25 cellular contexts compared by ENCODE assay signal in the genomic region with DNA sequence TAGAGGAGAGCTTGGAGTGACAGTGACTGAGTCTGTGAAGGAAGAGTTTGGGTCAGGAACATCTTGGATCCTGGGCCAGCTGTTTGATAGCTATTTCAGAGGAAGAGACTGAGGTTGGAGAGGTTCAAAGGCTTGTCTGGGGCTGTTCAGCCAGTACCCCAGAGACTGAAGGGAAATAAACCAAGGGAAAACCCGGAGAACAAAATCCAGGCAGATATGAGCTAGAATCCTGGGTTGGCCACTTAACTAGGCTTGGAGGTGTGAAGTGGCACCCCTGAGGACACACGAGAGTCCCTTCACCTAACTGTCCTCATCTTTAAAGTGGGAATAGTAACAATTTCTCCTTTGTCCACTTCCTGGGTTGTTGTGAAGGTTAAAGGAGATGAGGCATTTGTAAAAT. TPM values are rescaled to one million over a fixed set of nuclear protein-coding genes. Genes with fewer than 3 reads are reported as not detected.
A peak's percentile ranks its signal among the peaks of the same experiment; 100 is the strongest.
DNase-seq lines count a peak whose midpoint lies in the region; ATAC-seq and TF ChIP-seq lines count a peak whose summit lies in the region.
"Had no signal": no experiment of that assay in that cellular context is flagged by ENCODE, and none has a peak within 500 bp of the region (broad histone marks: within the 10 kb centered on the region; RNA-seq: fewer than 3 reads in every experiment).

No MANE protein-coding gene starts in this region.

- H3K27ac Mint-ChIP-seq in activated naive CD4-positive, alpha-beta T cell treated with anti-CD3 and anti-CD28 coated beads for 36 hours: peak overlapping the region; percentile 4
- peak overlapping the region; percentile 2 for H3K27ac Mint-ChIP-seq in central memory CD8-positive, alpha-beta T cell (ENCODE audit: low read depth)
- H3K27ac Mint-ChIP-seq: GM23338 had no signal

- H3K27me3 Mint-ChIP-seq in activated naive CD4-positive, alpha-beta T cell treated with anti-CD3 and anti-CD28 coated beads for 36 hours (ENCODE audit: low read depth): no peaks in the 10 kb centered on the region
- no peaks in the 10 kb centered on the region for H3K27me3 Mint-ChIP-seq in central memory CD8-positive, alpha-beta T cell
- H3K27me3 Mint-ChIP-seq: CD4-positive, CD25-positive, alpha-beta regulatory T cell; IgD-negative memory B cell had no signal

- H3K4me3 Mint-ChIP-seq in activated naive CD4-positive, alpha-beta T cell treated with anti-CD3 and anti-CD28 coated beads for 36 hours: no peak overlapping the region
- no peak overlapping the region for H3K4me3 Mint-ChIP-seq in central memory CD8-positive, alpha-beta T cell
- H3K4me3 Mint-ChIP-seq: GM23338 had no signal

- 89 to 100% (median 93%) methylated on average over 2 of the region's 2 CpGs for WGBS in adrenal gland, 4 donors

- peaks cover 28% of the 10 kb centered on the region for H3K4me1 Mint-ChIP-seq in activated naive CD4-positive, alpha-beta T cell treated with anti-CD3 and anti-CD28 coated beads for 36 hours (ENCODE audit: low read depth)
- peaks cover 69% of the 10 kb centered on the region for H3K4me1 Mint-ChIP-seq in central memory CD8-positive, alpha-beta T cell

- H3K4me3 ChIP-seq in HEK293 (ENCODE audit: low read depth, low read length) (no peak overlapping the region), adrenal gland (no peak overlapping the region)
- H3K4me3 ChIP-seq: BLaER1, GM23338, SK-N-MC had no signal

- DNase-seq in activated naive CD4-positive, alpha-beta T cell treated with anti-CD3 and anti-CD28 coated beads for 36 hours: no peak
- DNase-seq in activated naive CD4-positive, alpha-beta T cell (lab: John Stamatoyannopoulos, UW): no peak
- no peak for DNase-seq in central memory CD8-positive, alpha-beta T cell (ENCODE audit: low spot score in 2 of 2)
- DNase-seq in G401 (ENCODE audit: low spot score) (no peak), adrenal gland (no peak)
- DNase-seq: CD4-positive, CD25-positive, alpha-beta regulatory T cell; COR-L47; DMS53; HCEC 1CT; NCI-H1048; NCI-H1417; NCI-H1694; NCI-H2029 treated with DMSO at 0.1 percent for 48 hours; NCI-H2171; NCI-H226; NCI-H510A; NCI-H69; OCI-M1; SIG-M5 had no signal

- H3K27ac ChIP-seq in HEK293 (ENCODE audit: extremely low read depth, low read depth, low read length) (no peak overlapping the region), adrenal gland (no peak overlapping the region)
- H3K27ac ChIP-seq: BLaER1, SK-N-MC had no signal

- TF ChIP-seq CTCF in HEK293 (tag by site-specific recombination; IDR thresholded peaks at IDR 0.05): no peak
- no peak for TF ChIP-seq CTCF in adrenal gland (IDR thresholded peaks at IDR 0.05)

- in situ Hi-C loops in G401 (cut with HindIII; ENCODE audit: low sequenced_read_pairs): no loop called here

- TF ChIP-seq POLR2A in adrenal gland (IDR thresholded peaks at IDR 0.05): no peak

- CTCF ChIA-PET in activated naive CD4-positive, alpha-beta T cell treated with anti-CD3 and anti-CD28 coated beads for 36 hours (lab: Charles Lee): interaction anchor here (1.0 to 2.4 kb wide), 4 partner anchors 22 to 311 kb away, joined by 3 to 5 read pairs (median 4); no protein-coding TSS in a partner anchor
- CTCF ChIA-PET in HEK293 (lab: Yijun Ruan, JAX): interaction anchor here (0.5 to 1.6 kb wide), 4 partner anchors 9 to 320 kb away, joined by 3 to 7 read pairs (median 4); no protein-coding TSS in a partner anchor

- H3K9me3 ChIP-seq in HEK293 (ENCODE audit: control insufficient read depth, insufficient read depth, low read depth, low read length) (no peaks in the 10 kb centered on the region), adrenal gland (replicated peaks in 1 of 3) (no peaks in the 10 kb centered on the region)
- H3K9me3 ChIP-seq: BLaER1 had no signal

- H3K36me3 ChIP-seq in HEK293 (ENCODE audit: control insufficient read depth in 2 of 2, insufficient read depth in 1 of 2, low read length in 2 of 2) (peaks cover 0 to 10% of the 10 kb centered on the region in 2 experiments; a peak in 2 of 3 replicates), adrenal gland (replicated peaks in 1 of 2) (no peaks in the 10 kb centered on the region)

- H3K4me1 ChIP-seq in HEK293 (ENCODE audit: control insufficient read depth, insufficient read depth, low read length) (no peaks in the 10 kb centered on the region), adrenal gland (replicated peaks in 1 of 2) (peaks cover 0 to 14% of the 10 kb centered on the region in 2 donors)

- H3K36me3 Mint-ChIP-seq in activated naive CD4-positive, alpha-beta T cell treated with anti-CD3 and anti-CD28 coated beads for 36 hours (ENCODE audit: low read depth): peaks cover 7% of the 10 kb centered on the region
- peaks cover 11% of the 10 kb centered on the region for H3K36me3 Mint-ChIP-seq in central memory CD8-positive, alpha-beta T cell (ENCODE audit: insufficient read depth)

- no peaks in the 10 kb centered on the region for H3K9me3 Mint-ChIP-seq in activated naive CD4-positive, alpha-beta T cell treated with anti-CD3 and anti-CD28 coated beads for 36 hours
- H3K9me3 Mint-ChIP-seq in central memory CD8-positive, alpha-beta T cell: no peaks in the 10 kb centered on the region
- H3K9me3 Mint-ChIP-seq: CD4-positive, CD25-positive, alpha-beta regulatory T cell; GM23338; IgD-negative memory B cell had no signal

- POLR2A ChIA-PET in HEK293 (lab: Yijun Ruan, JAX): interaction anchor here (0.8 to 1.2 kb wide), 3 partner anchors 11 to 326 kb away, joined by 3 to 4 read pairs (median 3); partner anchors contain the start of gene EPB41

- ATAC-seq in central memory CD8-positive, alpha-beta T cell (replicated peaks; ENCODE audit: extremely low read depth, poor library complexity, severe bottlenecking): no peak
- no peak for ATAC-seq in GM21723 (IDR thresholded peaks at IDR 0.05; ENCODE audit: unreplicated experiment)
- ATAC-seq: GM23338 had no signal

- intact Hi-C loops in activated naive CD4-positive, alpha-beta T cell treated with anti-CD3 and anti-CD28 coated beads for 36 hours (cut with micrococcal nuclease): no loop called here
- intact Hi-C loops in adrenal gland (cut with DNase I): no loop called here

- no peaks in the 10 kb centered on the region for H3K27me3 ChIP-seq in adrenal gland
- H3K27me3 ChIP-seq: BLaER1 had no signal

TF ChIP-seq in HEK293, 187 proteins besides CTCF, POLR2A, EP300 and RAD21:
- TF ChIP-seq, protein P1, sequence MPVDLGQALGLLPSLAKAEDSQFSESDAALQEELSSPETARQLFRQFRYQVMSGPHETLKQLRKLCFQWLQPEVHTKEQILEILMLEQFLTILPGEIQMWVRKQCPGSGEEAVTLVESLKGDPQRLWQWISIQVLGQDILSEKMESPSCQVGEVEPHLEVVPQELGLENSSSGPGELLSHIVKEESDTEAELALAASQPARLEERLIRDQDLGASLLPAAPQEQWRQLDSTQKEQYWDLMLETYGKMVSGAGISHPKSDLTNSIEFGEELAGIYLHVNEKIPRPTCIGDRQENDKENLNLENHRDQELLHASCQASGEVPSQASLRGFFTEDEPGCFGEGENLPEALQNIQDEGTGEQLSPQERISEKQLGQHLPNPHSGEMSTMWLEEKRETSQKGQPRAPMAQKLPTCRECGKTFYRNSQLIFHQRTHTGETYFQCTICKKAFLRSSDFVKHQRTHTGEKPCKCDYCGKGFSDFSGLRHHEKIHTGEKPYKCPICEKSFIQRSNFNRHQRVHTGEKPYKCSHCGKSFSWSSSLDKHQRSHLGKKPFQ (tag by site-specific recombination; IDR thresholded peaks at IDR 0.05): peak; percentile 77
- no peak for TF ChIP-seq KLF1 (tag by site-specific recombination; IDR thresholded peaks at IDR 0.05)
- TF ChIP-seq ZEB2 (tag by site-specific recombination; IDR thresholded peaks at IDR 0.05): 0 out of 2 replicates have a peak, but pooled peaks have one; percentile 7
- TF ChIP-seq ZNF133 (tag by site-specific recombination; IDR thresholded peaks at IDR 0.05): no peak

RNA-seq across cellular contexts. Expression of gene EPB41, which starts 23.1 kb away (rescaled TPM):
- 100 to 1,000 TPM in 1 of 2 experiments, 10 to 100 TPM in 1; 97.4 to 100 TPM for total RNA-seq in activated naive CD4-positive, alpha-beta T cell treated with anti-CD3 and anti-CD28 coated beads for 36 hours
- 25.2 and 39.4 TPM in 2 replicates for total RNA-seq in G401 (2014; rRNA removed; shearing (Covaris generic))
- total RNA-seq in adrenal gland: 10 to 100 TPM; 25.5 to 47.8 (median 31.8) TPM
- polyA plus RNA-seq in adrenal gland: 10 to 100 TPM in 2 of 3 donors, 1 to 10 TPM in 1; 6.6 to 23.8 (median 10.2) TPM
